In the genomic region with DNA sequence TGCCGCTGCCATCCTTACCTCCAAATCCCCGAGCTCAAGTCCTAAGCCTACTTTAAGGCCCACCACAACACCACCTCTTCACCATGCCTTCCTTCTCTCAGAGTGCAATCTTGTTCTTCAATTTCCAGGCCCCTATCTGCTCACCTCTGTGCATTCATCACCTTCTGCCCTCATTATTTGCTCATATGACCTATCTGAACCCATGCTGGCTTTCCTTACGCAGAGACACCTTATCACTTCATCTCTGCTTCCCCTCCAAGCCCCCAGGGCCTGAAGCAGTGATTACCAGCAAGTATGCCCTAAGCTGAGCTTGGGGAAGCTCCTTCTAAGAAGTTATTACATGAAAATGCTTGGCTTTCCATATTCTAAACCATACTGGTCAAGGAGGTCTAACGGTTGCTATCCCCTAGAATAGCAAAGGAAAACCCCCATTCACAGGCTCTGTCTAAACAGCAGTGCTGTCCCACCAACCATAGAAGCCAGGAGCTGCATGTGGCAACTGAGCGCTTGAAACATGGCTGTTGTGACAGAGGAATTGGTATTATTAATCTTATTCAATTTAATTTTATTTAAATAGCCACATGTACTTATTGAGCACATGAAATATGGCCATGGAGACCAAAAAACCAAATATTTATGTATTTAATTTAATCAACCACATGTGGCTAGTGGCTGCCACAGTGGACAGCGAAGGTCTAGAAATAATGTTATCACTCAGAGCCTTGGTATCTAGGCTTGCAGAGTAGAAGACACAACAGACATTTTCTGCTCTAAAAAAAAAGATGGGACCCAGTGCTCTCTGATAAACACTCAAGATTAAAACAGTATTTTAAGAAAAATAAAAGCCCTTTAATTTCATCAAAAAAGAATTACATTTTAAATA, we compare ENCODE assay signal across 9 cellular contexts. TPM values are rescaled to one million over a fixed set of nuclear protein-coding genes. Genes with fewer than 3 reads are reported as not detected.
A peak's percentile ranks its signal among the peaks of the same experiment; 100 is the strongest.
DNase-seq lines count a peak whose midpoint lies in the region; ATAC-seq and TF ChIP-seq lines count a peak whose summit lies in the region.
"Had no signal": no experiment of that assay in that cellular context is flagged by ENCODE, and none has a peak within 500 bp of the region (broad histone marks: within the 10 kb centered on the region; RNA-seq: fewer than 3 reads in every experiment).

No MANE protein-coding gene starts in this region.

- H3K27ac Mint-ChIP-seq in CD4-positive, alpha-beta T cell: peak overlapping the region; percentile 1
- peak overlapping the region; percentile 42 for H3K27ac Mint-ChIP-seq in activated T-helper 17 cell treated with anti-CD3 and anti-CD28 coated beads, Interleukin-2, amount 50 U/mL, for 72 hours
- H3K27ac Mint-ChIP-seq in natural killer cell: peak overlapping the region; percentile 16 to 73

- H3K27me3 Mint-ChIP-seq in CD4-positive, alpha-beta T cell: no peaks in the 10 kb centered on the region
- no peaks in the 10 kb centered on the region for H3K27me3 Mint-ChIP-seq in activated T-helper 17 cell treated with anti-CD3 and anti-CD28 coated beads, Interleukin-2, amount 50 U/mL, for 72 hours
- no peaks in the 10 kb centered on the region for H3K27me3 Mint-ChIP-seq in natural killer cell (ENCODE audit: low read depth in 2 of 2)

- peaks cover 93% of the 10 kb centered on the region for H3K4me1 Mint-ChIP-seq in CD4-positive, alpha-beta T cell (ENCODE audit: low read depth)
- H3K4me1 Mint-ChIP-seq in activated T-helper 17 cell treated with anti-CD3 and anti-CD28 coated beads, Interleukin-2, amount 50 U/mL, for 72 hours: peaks cover 58% of the 10 kb centered on the region
- H3K4me1 Mint-ChIP-seq in natural killer cell: peaks cover 82 to 83% of the 10 kb centered on the region in 2 donors

- H3K4me3 ChIP-seq in GM12864 (ENCODE audit: low read depth, low read length): peak overlapping the region; percentile 5; the same call in 1 of the 2 replicates

- H3K36me3 Mint-ChIP-seq in CD4-positive, alpha-beta T cell (ENCODE audit: low read depth): no peaks in the 10 kb centered on the region
- no peaks in the 10 kb centered on the region for H3K36me3 Mint-ChIP-seq in activated T-helper 17 cell treated with anti-CD3 and anti-CD28 coated beads, Interleukin-2, amount 50 U/mL, for 72 hours (ENCODE audit: low read depth)
- H3K36me3 Mint-ChIP-seq in natural killer cell: no peaks in the 10 kb centered on the region

- CTCF ChIA-PET in CD4-positive, alpha-beta T cell (lab: Charles Lee): interaction anchor here (6.7 kb wide), 1 partner anchor 13 kb away, joined by 42 read pairs; no protein-coding TSS in a partner anchor

- no peaks in the 10 kb centered on the region for H3K9me3 Mint-ChIP-seq in CD4-positive, alpha-beta T cell
- no peaks in the 10 kb centered on the region for H3K9me3 Mint-ChIP-seq in activated T-helper 17 cell treated with anti-CD3 and anti-CD28 coated beads, Interleukin-2, amount 50 U/mL, for 72 hours
- no peaks in the 10 kb centered on the region for H3K9me3 Mint-ChIP-seq in natural killer cell

- intact Hi-C loops in CD4-positive, alpha-beta T cell (cut with DNase I, micrococcal nuclease): loop anchor here in 1 of 2 experiments (5.0 kb wide), 1 partner anchor 42 kb away; no protein-coding TSS in a partner anchor
- intact Hi-C loops in natural killer cell (cut with micrococcal nuclease): no loop called here

- H3K27me3 ChIP-seq in CD4-positive, alpha-beta T cell (ENCODE audit: control insufficient read depth, insufficient read depth, low read length): no peaks in the 10 kb centered on the region

- no peak for TF ChIP-seq CTCF in CD4-positive, alpha-beta T cell (IDR thresholded peaks at IDR 0.05)
- no peak for TF ChIP-seq CTCF in GM12864 (IDR thresholded peaks at IDR 0.05; ENCODE audit: low read depth, low read length, missing control alignments)
- TF ChIP-seq CTCF in natural killer cell (IDR thresholded peaks at IDR 0.05): no peak

- H3K27ac ChIP-seq in CD4-positive, alpha-beta T cell (ENCODE audit: low read depth, low read length): no peak overlapping the region

- no peak for ATAC-seq in CD4-positive, alpha-beta T cell (ENCODE audit: poor library complexity)
- ATAC-seq in activated T-helper 17 cell treated with anti-CD3 and anti-CD28 coated beads, Interleukin-2, amount 50 U/mL, for 72 hours (replicated peaks): no peak
- ATAC-seq in natural killer cell (peak in 1 of 3 donors; percentile 56), GM18502 (IDR thresholded peaks at IDR 0.05; ENCODE audit: poor library complexity, unreplicated experiment) (no peak)

- no peaks in the 10 kb centered on the region for H3K9me3 ChIP-seq in CD4-positive, alpha-beta T cell (ENCODE audit: control insufficient read depth, low read length)

- POLR2A ChIA-PET in CD4-positive, alpha-beta T cell (lab: Charles Lee): interaction anchor here (1.0 to 1.9 kb wide), 3 partner anchors 10 to 14 kb away, joined by 3 to 6 read pairs (median 3); partner anchors contain the start of gene USP7

- DNase-seq in CD4-positive, alpha-beta T cell: no peak
- DNase-seq in GM12864 (ENCODE audit: low read depth): no peak
- DNase-seq in natural killer cell: no peak
- no peak for DNase-seq in NCI-H345 (lab: John Stamatoyannopoulos, UW)
- DNase-seq in HuH-7.5 (ENCODE audit: low spot score): no peak
- DNase-seq: NCI-H526 treated with DMSO at 0.1 percent for 48 hours; stimulated activated CD4-positive, alpha-beta T cell treated with anti-CD3 and anti-CD28 coated beads, Interleukin-4, amount 100 ng/mL, for 4 hours had no signal

- H3K4me3 Mint-ChIP-seq in CD4-positive, alpha-beta T cell: peak overlapping the region; percentile 55
- H3K4me3 Mint-ChIP-seq in activated T-helper 17 cell treated with anti-CD3 and anti-CD28 coated beads, Interleukin-2, amount 50 U/mL, for 72 hours: peak overlapping the region; percentile 58
- H3K4me3 Mint-ChIP-seq in natural killer cell: peak overlapping the region; percentile 65

RNA-seq across cellular contexts. Expression of gene USP7, which starts 13.9 kb away (rescaled TPM):
- total RNA-seq in CD4-positive, alpha-beta T cell: 100 to 1,000 TPM; 259 to 268 TPM
- total RNA-seq in activated T-helper 17 cell treated with anti-CD3 and anti-CD28 coated beads, Interleukin-2, amount 50 U/mL, for 72 hours: 100 to 1,000 TPM; 157 to 181 TPM
- 100 to 1,000 TPM; 213 to 268 (median 236) TPM for total RNA-seq in natural killer cell
